Comparison of ENCODE assay signal across 8 cellular contexts in genomic region chr19:35037716-35038622, GRCh38. TPM values are rescaled to one million over a fixed set of nuclear protein-coding genes. Genes with fewer than 3 reads are reported as not detected.
A peak's percentile ranks its signal among the peaks of the same experiment; 100 is the strongest.
DNase-seq lines count a peak whose midpoint lies in the region; ATAC-seq, FAIRE-seq and TF ChIP-seq lines count a peak whose summit lies in the region.

No MANE protein-coding gene starts in this region.

- H3K27me3 ChIP-seq in HepG2 (ENCODE audit: control insufficient read depth in 1 of 2, insufficient read depth in 2 of 2, low read length in 2 of 2) (no peaks in the 10 kb centered on the region), right lobe of liver (no peaks in the 10 kb centered on the region), vagina (no peaks in the 10 kb centered on the region)

- H2AFZ ChIP-seq in HepG2 (ENCODE audit: low read length), result no peak overlapping the region

- intact Hi-C loops in HepG2 (cut with micrococcal nuclease; ENCODE audit: unreplicated experiment) (no loop called here), right lobe of liver (cut with DNase I) (no loop called here), left ventricle myocardium superior (cut with micrococcal nuclease) (no loop called here), vagina (cut with DNase I) (no loop called here)

- H3K27ac ChIP-seq in HepG2 (ENCODE audit: extremely low read length, insufficient read depth, low read length) (no peak overlapping the region), right lobe of liver (peak overlapping the region in 1 of 3 donors; percentile 13), vagina (peak overlapping the region; percentile 21)

- no peak overlapping the region for H3K4me2 ChIP-seq in HepG2 (ENCODE audit: low read depth, low read length)

- H3K9ac ChIP-seq in HepG2 (ENCODE audit: insufficient read depth, low read depth, low read length), result no peak overlapping the region

- peaks cover 1 to 15% of the 10 kb centered on the region in 2 experiments; a peak in 1 of 5 replicates for H3K36me3 ChIP-seq in HepG2 (replicated peaks in 1 of 2; ENCODE audit: control insufficient read depth in 1 of 2, insufficient read depth in 2 of 2, low read length in 2 of 2)
- peaks cover 0 to 2% (median 0%) of the 10 kb centered on the region in 4 donors for H3K36me3 ChIP-seq in right lobe of liver
- no peaks in the 10 kb centered on the region for H3K36me3 ChIP-seq in vagina

- 94% methylated on average over 13 of the region's 13 CpGs for WGBS in HepG2 (ENCODE audit: low lambda C conversion rate)
- WGBS in right lobe of liver (ENCODE audit: insufficient coverage, low coverage, low lambda C conversion rate, missing lambda C conversion rate), result 61% methylated on average over 5 of the region's 13 CpGs

- H3K79me2 ChIP-seq in HepG2 (ENCODE audit: insufficient read depth, low read length), result peaks cover 13% of the 10 kb centered on the region

- TF ChIP-seq EP300 in HepG2 (IDR thresholded peaks at IDR 0.05; ENCODE audit: low read depth in 2 of 2, low read length in 2 of 2), result no peak
- TF ChIP-seq EP300 in HepG2 (CRISPR knock-in tag; IDR thresholded peaks at IDR 0.05; ENCODE audit: borderline replicate concordance), result no peak

- BruUV-seq in HepG2 (replicated peaks; lab: Mats Ljungman, UMichigan), result no TSS peak

- in situ Hi-C loops in HepG2 (cut with HindIII; ENCODE audit: extremely low pct_ligation_motif_present, low pct_unique_long_range_greater_than_20kb), result no loop called here

- TF ChIP-seq POLR2A in HepG2 (IDR thresholded peaks at IDR 0.05; ENCODE audit: insufficient read depth in 1 of 2, low read depth in 2 of 2, low read length in 2 of 2), result no peak
- no peak for TF ChIP-seq POLR2A in right lobe of liver (IDR thresholded peaks at IDR 0.05)
- no peak for TF ChIP-seq POLR2A in vagina (IDR thresholded peaks at IDR 0.05)

- no peak for TF ChIP-seq RAD21 in HepG2 (CRISPR knock-in tag; IDR thresholded peaks at IDR 0.05)

- no peak overlapping the region for H3K4me3 ChIP-seq in HepG2 (replicated peaks in 1 of 3; ENCODE audit: insufficient read depth in 1 of 3, low read depth in 2 of 3, low read length in 3 of 3)
- no peak overlapping the region for H3K4me3 ChIP-seq in right lobe of liver
- H3K4me3 ChIP-seq in vagina, result no peak overlapping the region

- peaks cover 5% of the 10 kb centered on the region for H4K20me1 ChIP-seq in HepG2 (ENCODE audit: insufficient read depth, low read length)

- FAIRE-seq in HepG2 (lab: Jason Lieb, UNC), result no peak

- TF ChIP-seq CTCF in HepG2 (CRISPR knock-in tag; IDR thresholded peaks at IDR 0.05), result no peak
- TF ChIP-seq CTCF in right lobe of liver (IDR thresholded peaks at IDR 0.05), result no peak
- no peak for TF ChIP-seq CTCF in vagina (IDR thresholded peaks at IDR 0.05)

- CTCF ChIA-PET in HepG2 (lab: Yijun Ruan, JAX; ENCODE audit: low intra/inter-chr PET ratio, low total read pairs), result no interaction called here

- ATAC-seq in HepG2 (no peak), right lobe of liver (no peak), left ventricle myocardium superior (peak; percentile 31)

- POLR2A ChIA-PET in HepG2 (lab: Yijun Ruan, JAX), result interaction anchor here (0.7 to 1.5 kb wide), 2 partner anchors 12 to 32 kb away, joined by 3 to 4 read pairs; no protein-coding TSS in a partner anchor

- no peaks in the 10 kb centered on the region for H3K9me3 ChIP-seq in HepG2 (ENCODE audit: low read length)
- no peaks in the 10 kb centered on the region for H3K9me3 ChIP-seq in right lobe of liver
- H3K9me3 ChIP-seq in vagina, result no peaks in the 10 kb centered on the region

- DNase-seq in HepG2 (ENCODE audit: low spot score), result no peak
- DNase-seq in right lobe of liver, result no peak
- DNase-seq in UCSD-AML1 (lab: John Stamatoyannopoulos, UW; ENCODE audit: unreplicated experiment), result peak; percentile 74
- DNase-seq in left ventricle myocardium superior, result no peak
- no peak for DNase-seq in vagina (ENCODE audit: extremely low spot score in 2 of 2)
- DNase-seq in NOMO-1 treated with DMSO at 0.1 percent for 48 hours (lab: John Stamatoyannopoulos, UW; ENCODE audit: unreplicated experiment), result no peak
- DNase-seq in EL, result no peak
- no peak for DNase-seq in NCI-H187 (lab: John Stamatoyannopoulos, UW)

- peaks cover 35% of the 10 kb centered on the region for H3K4me1 ChIP-seq in HepG2 (ENCODE audit: insufficient read depth, low read length)
- peaks cover 0 to 34% (median 10%) of the 10 kb centered on the region in 4 donors for H3K4me1 ChIP-seq in right lobe of liver
- peaks cover 32% of the 10 kb centered on the region for H3K4me1 ChIP-seq in vagina

RNA-seq across cellular contexts. Expression of gene HPN, which starts 3.6 kb away (rescaled TPM):
- total RNA-seq in HepG2 (2016; rRNA removed; fragmentation: Illumina TruSeq; extraction: Trizol), result 23.9 and 46.7 TPM in 2 replicates
- 42.7 and 50.6 TPM in 2 replicates for total RNA-seq in HepG2 (2016; cell fraction: cytosol; rRNA removed; fragmentation: Illumina TruSeq; extraction: Trizol; ENCODE audit: low read depth)
- 21.2 and 50.0 TPM in 2 replicates for total RNA-seq in HepG2 (2016; cell fraction: insoluble cytoplasmic fraction; rRNA removed; fragmentation: Illumina TruSeq; extraction: Trizol)
- 54.3 and 66.8 TPM in 2 replicates for total RNA-seq in HepG2 (2016; cell fraction: membrane; rRNA removed; fragmentation: Illumina TruSeq; extraction: Trizol)
- total RNA-seq in HepG2 (2016; cell fraction: nucleus; rRNA removed; fragmentation: Illumina TruSeq; extraction: Trizol), result 45.3 and 57.3 TPM in 2 replicates
- 261 and 364 TPM in 2 replicates for polyA plus RNA-seq in HepG2 (2011; rRNA removed)
- polyA plus RNA-seq in HepG2 (2011; cell fraction: cytosol; rRNA removed), result 287 and 379 TPM in 2 replicates
- 902 and 1,132 TPM in 2 replicates for polyA plus RNA-seq in HepG2 (2011; cell fraction: nucleus; rRNA removed)
- polyA plus RNA-seq in HepG2 (2012), result 157 and 225 TPM in 2 replicates
- 63.0 and 76.1 TPM in 2 replicates for polyA plus RNA-seq in HepG2 (2016; cell fraction: cytosol; fragmentation: Illumina TruSeq; extraction: Trizol; ENCODE audit: low read depth)
- polyA plus RNA-seq in HepG2 (2016; cell fraction: insoluble cytoplasmic fraction; fragmentation: Illumina TruSeq; extraction: Trizol; ENCODE audit: low read depth), result 32.2 and 40.3 TPM in 2 replicates
- 76.4 and 86.0 TPM in 2 replicates for polyA plus RNA-seq in HepG2 (2016; cell fraction: membrane; fragmentation: Illumina TruSeq; extraction: Trizol; ENCODE audit: low read depth)
- 121 and 129 TPM in 2 replicates for polyA plus RNA-seq in HepG2 (2016; cell fraction: nucleus; fragmentation: Illumina TruSeq; extraction: Trizol; ENCODE audit: insufficient read depth, low read depth)
- polyA minus RNA-seq in HepG2 (2011; rRNA and poly(A)+ RNA removed; ENCODE audit: low replicate concordance), result 189 TPM in 1 of 2 replicates, not detected in the other
- polyA minus RNA-seq in HepG2 (2011; cell fraction: cytosol; rRNA and poly(A)+ RNA removed), result 86.7 and 119 TPM in 2 replicates
- polyA minus RNA-seq in HepG2 (2011; cell fraction: nucleus; rRNA and poly(A)+ RNA removed), result 78.7 and 86.0 TPM in 2 replicates
- 100 to 1,000 TPM; 285 to 486 (median 374) TPM for total RNA-seq in right lobe of liver
- total RNA-seq in left ventricle myocardium superior, result 9.8 TPM
- not detected for total RNA-seq in vagina

RNA-seq across cellular contexts. Expression of gene SCN1B, which starts 7.7 kb away (rescaled TPM):
- total RNA-seq in HepG2 (2016; rRNA removed; fragmentation: Illumina TruSeq; extraction: Trizol) (1.5 and 2.7 TPM in 2 replicates), right lobe of liver (1 to 10 TPM; 2.6 to 4.9 (median 3.6) TPM), left ventricle myocardium superior (45.7 TPM), vagina (8.6 TPM)
- total RNA-seq in HepG2 (2016; cell fraction: cytosol; rRNA removed; fragmentation: Illumina TruSeq; extraction: Trizol; ENCODE audit: low read depth), result 4.5 and 6.0 TPM in 2 replicates
- 1.1 and 2.5 TPM in 2 replicates for total RNA-seq in HepG2 (2016; cell fraction: insoluble cytoplasmic fraction; rRNA removed; fragmentation: Illumina TruSeq; extraction: Trizol)
- total RNA-seq in HepG2 (2016; cell fraction: membrane; rRNA removed; fragmentation: Illumina TruSeq; extraction: Trizol), result 6.4 and 8.1 TPM in 2 replicates
- 1.5 and 2.0 TPM in 2 replicates for total RNA-seq in HepG2 (2016; cell fraction: nucleus; rRNA removed; fragmentation: Illumina TruSeq; extraction: Trizol)
- polyA plus RNA-seq in HepG2 (2011; rRNA removed), result 20.1 and 24.5 TPM in 2 replicates
- 14.0 and 14.1 TPM in 2 replicates for polyA plus RNA-seq in HepG2 (2011; cell fraction: cytosol; rRNA removed)
- polyA plus RNA-seq in HepG2 (2011; cell fraction: nucleus; rRNA removed), result 42.7 and 48.8 TPM in 2 replicates
- polyA plus RNA-seq in HepG2 (2012), result 5.5 and 5.6 TPM in 2 replicates
- polyA plus RNA-seq in HepG2 (2016; cell fraction: cytosol; fragmentation: Illumina TruSeq; extraction: Trizol; ENCODE audit: low read depth), result 8.2 and 8.5 TPM in 2 replicates
- 1.9 and 2.0 TPM in 2 replicates for polyA plus RNA-seq in HepG2 (2016; cell fraction: insoluble cytoplasmic fraction; fragmentation: Illumina TruSeq; extraction: Trizol; ENCODE audit: low read depth)
- 8.0 and 8.2 TPM in 2 replicates for polyA plus RNA-seq in HepG2 (2016; cell fraction: membrane; fragmentation: Illumina TruSeq; extraction: Trizol; ENCODE audit: low read depth)
- 6.6 and 6.8 TPM in 2 replicates for polyA plus RNA-seq in HepG2 (2016; cell fraction: nucleus; fragmentation: Illumina TruSeq; extraction: Trizol; ENCODE audit: insufficient read depth, low read depth)
- 0.89 and 10.7 TPM in 2 replicates for polyA minus RNA-seq in HepG2 (2011; rRNA and poly(A)+ RNA removed; ENCODE audit: low replicate concordance)
- 4.2 TPM in 2 replicates for polyA minus RNA-seq in HepG2 (2011; cell fraction: cytosol; rRNA and poly(A)+ RNA removed)
- polyA minus RNA-seq in HepG2 (2011; cell fraction: nucleus; rRNA and poly(A)+ RNA removed), result 10.8 and 11.2 TPM in 2 replicates

RNA-seq across cellular contexts. Expression of gene GRAMD1A, which starts 37.8 kb away (rescaled TPM):
- total RNA-seq in HepG2 (2016; rRNA removed; fragmentation: Illumina TruSeq; extraction: Trizol) (8.0 and 14.7 TPM in 2 replicates), right lobe of liver (10 to 100 TPM; 10.4 to 34.8 (median 15.4) TPM), left ventricle myocardium superior (30.6 TPM), vagina (61.9 TPM)
- 23.3 and 25.4 TPM in 2 replicates for total RNA-seq in HepG2 (2016; cell fraction: cytosol; rRNA removed; fragmentation: Illumina TruSeq; extraction: Trizol; ENCODE audit: low read depth)
- 7.2 and 15.9 TPM in 2 replicates for total RNA-seq in HepG2 (2016; cell fraction: insoluble cytoplasmic fraction; rRNA removed; fragmentation: Illumina TruSeq; extraction: Trizol)
- total RNA-seq in HepG2 (2016; cell fraction: membrane; rRNA removed; fragmentation: Illumina TruSeq; extraction: Trizol), result 26.9 and 28.0 TPM in 2 replicates
- 17.9 and 19.7 TPM in 2 replicates for total RNA-seq in HepG2 (2016; cell fraction: nucleus; rRNA removed; fragmentation: Illumina TruSeq; extraction: Trizol)
- 171 and 181 TPM in 2 replicates for polyA plus RNA-seq in HepG2 (2011; rRNA removed)
- polyA plus RNA-seq in HepG2 (2011; cell fraction: cytosol; rRNA removed), result 68.5 and 120 TPM in 2 replicates
- 669 and 1,022 TPM in 2 replicates for polyA plus RNA-seq in HepG2 (2011; cell fraction: nucleus; rRNA removed)
- polyA plus RNA-seq in HepG2 (2012), result 68.6 and 85.6 TPM in 2 replicates
- polyA plus RNA-seq in HepG2 (2016; cell fraction: cytosol; fragmentation: Illumina TruSeq; extraction: Trizol; ENCODE audit: low read depth), result 47.6 and 52.1 TPM in 2 replicates
- 11.6 and 19.2 TPM in 2 replicates for polyA plus RNA-seq in HepG2 (2016; cell fraction: insoluble cytoplasmic fraction; fragmentation: Illumina TruSeq; extraction: Trizol; ENCODE audit: low read depth)
- 43.5 and 50.9 TPM in 2 replicates for polyA plus RNA-seq in HepG2 (2016; cell fraction: membrane; fragmentation: Illumina TruSeq; extraction: Trizol; ENCODE audit: low read depth)
- 55.7 and 69.0 TPM in 2 replicates for polyA plus RNA-seq in HepG2 (2016; cell fraction: nucleus; fragmentation: Illumina TruSeq; extraction: Trizol; ENCODE audit: insufficient read depth, low read depth)
- 32.3 and 120 TPM in 2 replicates for polyA minus RNA-seq in HepG2 (2011; rRNA and poly(A)+ RNA removed; ENCODE audit: low replicate concordance)
- polyA minus RNA-seq in HepG2 (2011; cell fraction: cytosol; rRNA and poly(A)+ RNA removed), result 59.4 and 66.8 TPM in 2 replicates
- 94.2 and 105 TPM in 2 replicates for polyA minus RNA-seq in HepG2 (2011; cell fraction: nucleus; rRNA and poly(A)+ RNA removed)

Comparison
In these comparisons a context has a peak if more than half of its experiments do, and no peak if none do; other contexts are left out.
1. RNA of gene HPN, which starts 3.6 kb away (total RNA-seq): 285 to 486 TPM in right lobe of liver, 21.2 to 66.8 TPM in HepG2 and 9.8 TPM in left ventricle myocardium superior (single experiment); not detected in vagina (single experiment); every median in the first group is over 10 times any median in the second.